In the genomic region with DNA sequence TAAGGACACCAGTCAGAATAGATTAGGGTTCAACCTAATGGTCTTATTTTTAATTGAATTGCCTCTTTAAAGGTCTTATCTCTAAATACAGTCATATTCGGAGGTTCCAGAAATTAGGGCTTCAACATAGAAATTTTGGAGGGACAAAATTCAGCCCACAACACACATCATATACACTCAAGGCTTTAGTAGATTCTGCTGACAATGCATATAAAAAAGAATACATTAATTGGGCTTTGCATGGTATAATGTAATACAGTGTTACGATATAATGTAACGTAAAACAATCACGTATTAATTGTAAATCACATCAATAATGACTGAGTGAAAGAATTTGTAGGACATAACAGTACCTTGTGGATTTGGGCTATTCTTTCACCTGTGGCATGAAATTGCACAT, we compare ENCODE assay signal across 36 cellular contexts.
"Had no signal": no experiment of that assay in that cellular context is flagged by ENCODE, and none has a peak within 500 bp of the region (broad histone marks: within the 10 kb centered on the region; RNA-seq: fewer than 3 reads in every experiment).

No MANE protein-coding gene starts in this region.

- DNase-seq: activated B cell treated with CpG ODN at 0.5 μM for 24 hours; activated CD4-positive, alpha-beta memory T cell treated with anti-CD3 and anti-CD28 coated beads for 36 hours; activated CD4-positive, alpha-beta T cell treated with anti-CD3 and anti-CD28 coated beads for 4 hours; activated CD4-positive, alpha-beta T cell treated with anti-CD3 and anti-CD28 coated beads, Interleukin-2, amount 10 ng/mL, durations not matched to agents 24 days and 14 days; activated CD4-positive, alpha-beta T cell treated with anti-CD3 and anti-CD28 coated beads, Interleukin-2, amount 50 U/mL, for 1 hour; activated CD4-positive, alpha-beta T cell treated with anti-CD3 and anti-CD28 coated beads, Interleukin-2, amount 50 U/mL, for 4 hours; activated CD4-positive, CD25-positive, alpha-beta regulatory T cell treated with anti-CD3 and anti-CD28 coated beads, Interleukin-2, amount 50 U/mL, for 72 hours; activated CD8-positive, alpha-beta memory T cell treated with anti-CD3 and anti-CD28 coated beads, Interleukin-2, amount 50 U/mL, for 4 hours; activated CD8-positive, alpha-beta T cell treated with anti-CD3 and anti-CD28 coated beads for 36 hours; activated effector memory CD4-positive, alpha-beta T cell treated with anti-CD3 and anti-CD28 coated beads, Interleukin-2, amount 50 U/mL, for 16 hours; activated gamma-delta T cell treated with Interleukin-2 at 50 U/mL for 16 hours; activated naive CD4-positive, alpha-beta T cell; activated naive CD4-positive, alpha-beta T cell treated with anti-CD3 and anti-CD28 coated beads for 36 hours; activated naive CD4-positive, alpha-beta T cell treated with anti-CD3 and anti-CD28 coated beads, Interleukin-2, amount 50 U/mL, for 16 hours; activated naive CD8-positive, alpha-beta T cell treated with anti-CD3 and anti-CD28 coated beads for 36 hours; activated T-cell treated with anti-CD3 and anti-CD28 coated beads for 4 hours; activated T-cell treated with anti-CD3 and anti-CD28 coated beads, Interleukin-2, amount 50 U/mL, for 1 hour; activated T-cell treated with anti-CD3 and anti-CD28 coated beads, Interleukin-2, amount 50 U/mL, for 4 hours; activated T-cell treated with anti-CD3 and anti-CD28 coated beads, Interleukin-2, amount 50 U/mL, for 72 hours; adrenal gland; amniotic stem cell; aorta; body of pancreas; brain microvascular endothelial cell; central memory CD4-positive, alpha-beta T cell; T-helper 2 cell; T-helper 9 cell had no signal

- ATAC-seq: activated CD8-positive, alpha-beta T cell treated with anti-CD3 and anti-CD28 coated beads for 36 hours; activated naive CD4-positive, alpha-beta T cell treated with anti-CD3 and anti-CD28 coated beads, Interleukin-2, amount 50 U/mL, for 72 hours; activated T-cell treated with anti-CD3 and anti-CD28 coated beads, Interleukin-2, amount 50 U/mL, for 4 hours; activated T-cell treated with anti-CD3 and anti-CD28 coated beads, Interleukin-2, amount 50 U/mL, for 72 hours; activated T-helper 17 cell treated with anti-CD3 and anti-CD28 coated beads, Interleukin-2, amount 50 U/mL, for 72 hours; body of pancreas had no signal

- FAIRE-seq: astrocyte, TTC549 had no signal

- H3K9me3 Mint-ChIP-seq: activated CD4-positive, alpha-beta T cell treated with anti-CD3 and anti-CD28 coated beads, Interleukin-2, amount 10 ng/mL, durations not matched to agents 24 days and 14 days; activated naive CD4-positive, alpha-beta T cell treated with anti-CD3 and anti-CD28 coated beads for 36 hours; activated naive CD8-positive, alpha-beta T cell treated with anti-CD3 and anti-CD28 coated beads for 36 hours; activated T-helper 1 cell treated with anti-CD3 and anti-CD28 coated beads, Interleukin-12 subunit alpha, Interleukin-12 subunit beta, Interleukin-2, Interleukin-4 antibody, amounts not matched to agents 30 ng/mL and 10 ng/mL and 1 ng/mL, durations not matched to agents 14 hours and 24 hours and 36 hours; T-helper 1 cell treated with Interleukin-12 subunit alpha and Interleukin-12 subunit beta and Interleukin-4 antibody, amounts not matched to agents 30 μg/mL and 1 μg/mL, for 36 hours; T-helper 2 cell treated with Interferon-gamma antibody and Interleukin-4, amounts not matched to agents 5 μg/mL and 100 μg/mL, for 36 hours had no signal

- H3K9me3 ChIP-seq: adrenal gland, body of pancreas, breast epithelium had no signal

- H3K4me3 ChIP-seq: adrenal gland, body of pancreas, breast epithelium had no signal

- H3K27me3 ChIP-seq: adrenal gland, body of pancreas, brain microvascular endothelial cell, breast epithelium had no signal

- H3K36me3 Mint-ChIP-seq: activated CD4-positive, alpha-beta memory T cell treated with anti-CD3 and anti-CD28 coated beads for 36 hours; activated naive CD4-positive, alpha-beta T cell treated with anti-CD3 and anti-CD28 coated beads, Interleukin-2, amount 50 U/mL, for 72 hours; activated naive CD8-positive, alpha-beta T cell treated with anti-CD3 and anti-CD28 coated beads for 36 hours had no signal

- H3K4me1 ChIP-seq: adrenal gland, body of pancreas, breast epithelium had no signal

- H3K27me3 Mint-ChIP-seq: activated B cell treated with CpG ODN at 0.5 μM for 24 hours; activated CD4-positive, alpha-beta memory T cell treated with anti-CD3 and anti-CD28 coated beads for 36 hours; activated CD4-positive, alpha-beta T cell treated with anti-CD3 and anti-CD28 coated beads, Interleukin-2, amount 10 ng/mL, durations not matched to agents 24 days and 14 days; activated CD8-positive, alpha-beta T cell treated with anti-CD3 and anti-CD28 coated beads for 36 hours; activated T-helper 17 cell treated with anti-CD3 and anti-CD28 coated beads, Interleukin-2, amount 50 U/mL, for 72 hours had no signal

- H3K36me3 ChIP-seq: adrenal gland, brain microvascular endothelial cell, breast epithelium had no signal

- H3K4me3 Mint-ChIP-seq: activated B cell treated with CpG ODN at 0.5 μM for 24 hours; activated CD4-positive, alpha-beta memory T cell treated with anti-CD3 and anti-CD28 coated beads for 36 hours; activated CD4-positive, alpha-beta T cell treated with anti-CD3 and anti-CD28 coated beads, Interleukin-2, amount 10 ng/mL, durations not matched to agents 24 days and 14 days; activated CD8-positive, alpha-beta T cell treated with anti-CD3 and anti-CD28 coated beads for 36 hours; activated naive CD4-positive, alpha-beta T cell treated with anti-CD3 and anti-CD28 coated beads for 36 hours; activated naive CD8-positive, alpha-beta T cell treated with anti-CD3 and anti-CD28 coated beads for 36 hours; activated T-cell treated with anti-CD3 and anti-CD28 coated beads, Interleukin-2, amount 50 U/mL, for 4 hours; activated T-cell treated with anti-CD3 and anti-CD28 coated beads, Interleukin-2, amount 50 U/mL, for 72 hours; activated T-helper 1 cell treated with anti-CD3 and anti-CD28 coated beads, Interleukin-12 subunit alpha, Interleukin-12 subunit beta, Interleukin-2, Interleukin-4 antibody, amounts not matched to agents 30 ng/mL and 10 ng/mL and 1 ng/mL, durations not matched to agents 14 hours and 24 hours and 36 hours; activated T-helper 17 cell treated with anti-CD3 and anti-CD28 coated beads, Interleukin-2, amount 50 U/mL, for 72 hours; T-helper 1 cell treated with Interleukin-12 subunit alpha and Interleukin-12 subunit beta and Interleukin-4 antibody, amounts not matched to agents 30 μg/mL and 1 μg/mL, for 36 hours; T-helper 2 cell treated with Interferon-gamma antibody and Interleukin-4, amounts not matched to agents 5 μg/mL and 100 μg/mL, for 36 hours had no signal

- H3K27ac ChIP-seq: adrenal gland, body of pancreas, brain microvascular endothelial cell, breast epithelium, VCaP had no signal

- H3K27ac Mint-ChIP-seq: activated B cell treated with CpG ODN at 0.5 μM for 24 hours; activated CD4-positive, alpha-beta memory T cell treated with anti-CD3 and anti-CD28 coated beads for 36 hours; activated CD4-positive, alpha-beta T cell treated with anti-CD3 and anti-CD28 coated beads, Interleukin-2, amount 10 ng/mL, durations not matched to agents 24 days and 14 days; activated CD8-positive, alpha-beta T cell treated with anti-CD3 and anti-CD28 coated beads for 36 hours; activated naive CD4-positive, alpha-beta T cell treated with anti-CD3 and anti-CD28 coated beads for 36 hours; activated naive CD4-positive, alpha-beta T cell treated with anti-CD3 and anti-CD28 coated beads, Interleukin-2, amount 50 U/mL, for 72 hours; activated naive CD8-positive, alpha-beta T cell treated with anti-CD3 and anti-CD28 coated beads for 36 hours; activated T-cell treated with anti-CD3 and anti-CD28 coated beads, Interleukin-2, amount 50 U/mL, for 72 hours; activated T-helper 1 cell treated with anti-CD3 and anti-CD28 coated beads, Interleukin-12 subunit alpha, Interleukin-12 subunit beta, Interleukin-2, Interleukin-4 antibody, amounts not matched to agents 30 ng/mL and 10 ng/mL and 1 ng/mL, durations not matched to agents 14 hours and 24 hours and 36 hours; activated T-helper 17 cell treated with anti-CD3 and anti-CD28 coated beads, Interleukin-2, amount 50 U/mL, for 72 hours; T-helper 1 cell treated with Interleukin-12 subunit alpha and Interleukin-12 subunit beta and Interleukin-4 antibody, amounts not matched to agents 30 μg/mL and 1 μg/mL, for 36 hours; T-helper 2 cell treated with Interferon-gamma antibody and Interleukin-4, amounts not matched to agents 5 μg/mL and 100 μg/mL, for 36 hours had no signal

- H3K4me1 Mint-ChIP-seq: activated B cell treated with CpG ODN at 0.5 μM for 24 hours; activated CD4-positive, alpha-beta T cell treated with anti-CD3 and anti-CD28 coated beads, Interleukin-2, amount 10 ng/mL, durations not matched to agents 24 days and 14 days; activated naive CD8-positive, alpha-beta T cell treated with anti-CD3 and anti-CD28 coated beads for 36 hours; activated T-helper 17 cell treated with anti-CD3 and anti-CD28 coated beads, Interleukin-2, amount 50 U/mL, for 72 hours had no signal
